ENCODE assay signal across 1 cellular context in genomic region chr9:78286125-78286524, GRCh38.
TF ChIP-seq lines count a peak whose summit lies in the region.

No MANE protein-coding gene starts in this region.

TF ChIP-seq in SK-N-SH treated with all-trans-retinoic acid at 6 μM for 48 hours, 23 proteins besides CTCF, POLR2A, EP300 and RAD21 (continued from another document):
- no peak for TF ChIP-seq PATZ1 (CRISPR knock-in tag; IDR thresholded peaks at IDR 0.05; ENCODE audit: borderline replicate concordance)
- no peak for TF ChIP-seq RARB (CRISPR knock-in tag; IDR thresholded peaks at IDR 0.05)
- TF ChIP-seq TCF4 (CRISPR knock-in tag; IDR thresholded peaks at IDR 0.05; ENCODE audit: borderline replicate concordance) = no peak
- no peak for TF ChIP-seq ZNF565 (CRISPR knock-in tag; conservative IDR thresholded peaks at IDR 0.05; ENCODE audit: low read depth)
- no peak for TF ChIP-seq ZFP3 (CRISPR knock-in tag; IDR thresholded peaks at IDR 0.05)
- TF ChIP-seq SNAI2 (CRISPR knock-in tag; IDR thresholded peaks at IDR 0.05) = no peak
- no peak for TF ChIP-seq TSHZ2 (CRISPR knock-in tag; IDR thresholded peaks at IDR 0.05)
- TF ChIP-seq ARNTL (CRISPR knock-in tag; IDR thresholded peaks at IDR 0.05; ENCODE audit: borderline replicate concordance, low read depth) = no peak
